27 cellular contexts compared by ENCODE assay signal in genomic region chr4:184591070-184591677, GRCh38.
"Had no signal": no experiment of that assay in that cellular context is flagged by ENCODE, and none has a peak within 500 bp of the region (broad histone marks: within the 10 kb centered on the region; RNA-seq: fewer than 3 reads in every experiment).

No MANE protein-coding gene starts in this region.

- H3K4me1 ChIP-seq: adrenal gland, body of pancreas, colonic mucosa, esophagus muscularis mucosa, foreskin keratinocyte, gastrocnemius medialis had no signal

- H3K27me3 ChIP-seq: adrenal gland, body of pancreas, colonic mucosa, dorsolateral prefrontal cortex, foreskin keratinocyte had no signal

- H3K36me3 ChIP-seq: adrenal gland, colonic mucosa, esophagus muscularis mucosa, gastrocnemius medialis had no signal

- DNase-seq: activated CD4-positive, alpha-beta memory T cell treated with anti-CD3 and anti-CD28 coated beads for 36 hours; activated CD4-positive, alpha-beta T cell treated with anti-CD3 and anti-CD28 coated beads for 36 hours; activated CD4-positive, alpha-beta T cell treated with anti-CD3 and anti-CD28 coated beads, Interleukin-2, amount 10 ng/mL, durations not matched to agents 24 days and 14 days; activated CD4-positive, CD25-positive, alpha-beta regulatory T cell; activated CD4-positive, CD25-positive, alpha-beta regulatory T cell treated with anti-CD3 and anti-CD28 coated beads, Interleukin-2, amount 50 U/mL, for 72 hours; activated CD8-positive, alpha-beta memory T cell treated with anti-CD3 and anti-CD28 coated beads, Interleukin-2, amount 10 ng/mL, durations not matched to agents 7 days and 5 days; activated CD8-positive, alpha-beta memory T cell treated with anti-CD3 and anti-CD28 coated beads, Interleukin-2, amount 50 U/mL, for 4 hours; activated CD8-positive, alpha-beta T cell treated with anti-CD3 and anti-CD28 coated beads, Interleukin-2, amount 10 ng/mL, durations not matched to agents 7 days and 5 days; activated effector memory CD4-positive, alpha-beta T cell treated with anti-CD3 and anti-CD28 coated beads, Interleukin-2, amount 50 U/mL, for 16 hours; activated naive CD4-positive, alpha-beta T cell treated with anti-CD3 and anti-CD28 coated beads for 36 hours; activated naive CD8-positive, alpha-beta T cell treated with anti-CD3 and anti-CD28 coated beads for 36 hours; activated naive CD8-positive, alpha-beta T cell treated with anti-CD3 and anti-CD28 coated beads, Interleukin-2, amount 50 U/mL, for 24 hours; activated T-cell treated with anti-CD3 and anti-CD28 coated beads, Interleukin-2, amount 50 U/mL, for 1 hour; activated T-cell treated with anti-CD3 and anti-CD28 coated beads, Interleukin-2, amount 50 U/mL, for 48 hours; adrenal gland; aorta; body of pancreas; colonic mucosa; dorsolateral prefrontal cortex; effector memory CD4-positive, alpha-beta T cell; endodermal cell; erythroblast; foreskin keratinocyte; gastrocnemius medialis; glutamatergic neuron; T-helper 2 cell had no signal

- H3K4me3 ChIP-seq: adrenal gland, body of pancreas, colonic mucosa, dorsolateral prefrontal cortex, esophagus muscularis mucosa, gastrocnemius medialis had no signal

- H3K27ac ChIP-seq: adrenal gland, body of pancreas, colonic mucosa, dorsolateral prefrontal cortex, esophagus muscularis mucosa, foreskin keratinocyte, gastrocnemius medialis had no signal

- H3K9me3 ChIP-seq: adrenal gland, body of pancreas, colonic mucosa, esophagus muscularis mucosa, gastrocnemius medialis had no signal

- ATAC-seq: activated CD4-positive, alpha-beta T cell treated with anti-CD3 and anti-CD28 coated beads for 36 hours; activated CD8-positive, alpha-beta memory T cell treated with anti-CD3 and anti-CD28 coated beads, Interleukin-2, amount 10 ng/mL, durations not matched to agents 7 days and 5 days; activated CD8-positive, alpha-beta T cell treated with anti-CD3 and anti-CD28 coated beads, Interleukin-2, amount 10 ng/mL, durations not matched to agents 7 days and 5 days; activated naive CD8-positive, alpha-beta T cell treated with anti-CD3 and anti-CD28 coated beads, Interleukin-2, amount 50 U/mL, for 24 hours; body of pancreas; foreskin keratinocyte; gastrocnemius medialis had no signal
